ENCODE assay signal across 8 cellular contexts in genomic region chr1:1630965-1631792, GRCh38. TPM values are rescaled to one million over a fixed set of nuclear protein-coding genes. Genes with fewer than 3 reads are reported as not detected.
A peak's percentile ranks its signal among the peaks of the same experiment; 100 is the strongest.
DNase-seq lines count a peak whose midpoint lies in the region; ATAC-seq and TF ChIP-seq lines count a peak whose summit lies in the region.

No MANE protein-coding gene starts in this region.

- peak overlapping the region; percentile 21 for H3K27ac ChIP-seq in CD4-positive, alpha-beta memory T cell (ENCODE audit: low read depth, low read length)
- no peak overlapping the region for H3K27ac ChIP-seq in PC-3 (ENCODE audit: low read length)

- peaks cover 3 to 9% (median 5%) of the 10 kb centered on the region in 4 donors for H3K4me1 Mint-ChIP-seq in CD4-positive, alpha-beta memory T cell
- H3K4me1 Mint-ChIP-seq in natural killer cell: peaks cover 5 to 16% of the 10 kb centered on the region in 2 donors

- TF ChIP-seq CTCF in PC-3 (conservative IDR thresholded peaks at IDR 0.05; ENCODE audit: low read depth, low read length) (no peak), fibroblast of mammary gland (conservative IDR thresholded peaks at IDR 0.05; ENCODE audit: control insufficient read depth, insufficient read depth, low read depth, low read length) (no peak), natural killer cell (IDR thresholded peaks at IDR 0.05) (no peak), GM10248 (IDR thresholded peaks at IDR 0.05; ENCODE audit: control extremely low read depth, extremely low read depth, low read depth, missing control alignments) (no peak)

- POLR2A ChIA-PET in CD4-positive, alpha-beta memory T cell (lab: Charles Lee; ENCODE audit: partially characterized antibody): interaction anchor here (0.7 to 4.5 kb wide), 16 partner anchors 8 to 256 kb away, joined by 3 to 152 read pairs (median 4); partner anchors contain the start of genes AURKAIP1, CDK11A and MIB2
- POLR2A ChIA-PET in PC-3 (lab: Charles Lee; ENCODE audit: unreplicated experiment) (interaction anchor here (0.5 kb wide), 1 partner anchor 171 kb away, joined by 5 read pairs; no protein-coding TSS in a partner anchor), GM10248 (lab: Yijun Ruan, JAX) (no interaction called here)

- CTCF ChIA-PET in CD4-positive, alpha-beta memory T cell (lab: Charles Lee; ENCODE audit: partially characterized antibody): no interaction called here
- CTCF ChIA-PET in PC-3 (lab: Charles Lee): interaction anchor here (0.6 kb wide), 1 partner anchor 16 kb away, joined by 4 read pairs; the partner anchor contains the start of gene MIB2
- CTCF ChIA-PET in GM10248 (lab: Yijun Ruan, JAX): no interaction called here

- H3K9me3 ChIP-seq in CD4-positive, alpha-beta memory T cell (ENCODE audit: control insufficient read depth in 1 of 2, low read length in 2 of 2): no peaks in the 10 kb centered on the region
- no peaks in the 10 kb centered on the region for H3K9me3 ChIP-seq in PC-3 (ENCODE audit: low read length)

- H3K9me3 Mint-ChIP-seq in CD4-positive, alpha-beta memory T cell: peaks cover 0 to 2% (median 0%) of the 10 kb centered on the region in 8 donors
- no peaks in the 10 kb centered on the region for H3K9me3 Mint-ChIP-seq in natural killer cell

- H3K4me3 Mint-ChIP-seq in CD4-positive, alpha-beta memory T cell: peak overlapping the region in 6 of 8 donors; percentile 10 to 68 (median 40)
- peak overlapping the region; percentile 83 for H3K4me3 Mint-ChIP-seq in natural killer cell

- no peak for DNase-seq in CD4-positive, alpha-beta memory T cell
- DNase-seq in PC-3 (peak; percentile 23), fibroblast of mammary gland (ENCODE audit: low read depth) (peak; percentile 14), natural killer cell (peak; percentile 72), UCSD-AML1 (lab: John Stamatoyannopoulos, UW; ENCODE audit: unreplicated experiment) (no peak), GM10248 (ENCODE audit: extremely low spot score) (no peak), NCI-H446 treated with DMSO at 0.1 percent for 48 hours (lab: John Stamatoyannopoulos, UW) (no peak)

- peaks cover 19% of the 10 kb centered on the region for H3K4me1 ChIP-seq in CD4-positive, alpha-beta memory T cell (ENCODE audit: insufficient read depth, low read length)
- peaks cover 7% of the 10 kb centered on the region; the same call in 1 of the 2 replicates for H3K4me1 ChIP-seq in PC-3 (ENCODE audit: insufficient read depth, low read length)

- no peak overlapping the region for H3K9ac ChIP-seq in PC-3 (ENCODE audit: low read length)

- peak overlapping the region; percentile 73 for H3K4me2 ChIP-seq in PC-3 (ENCODE audit: low read length)

- peak overlapping the region in 3 of 7 donors; percentile 29 to 69 (median 61) for H3K27ac Mint-ChIP-seq in CD4-positive, alpha-beta memory T cell
- peak overlapping the region; percentile 93 to 96 for H3K27ac Mint-ChIP-seq in natural killer cell

- no peaks in the 10 kb centered on the region for H3F3A ChIP-seq in PC-3 (ENCODE audit: low read length, unreplicated experiment)

- ATAC-seq in PC-3: peak; percentile 44
- ATAC-seq in natural killer cell: peak; percentile 2 to 5 (median 5)
- no peak for ATAC-seq in GM18520 (IDR thresholded peaks at IDR 0.05; ENCODE audit: unreplicated experiment)

- no peaks in the 10 kb centered on the region for H3K36me3 ChIP-seq in CD4-positive, alpha-beta memory T cell (ENCODE audit: insufficient read depth, low read length)
- H3K36me3 ChIP-seq in PC-3 (ENCODE audit: low read depth, low read length): no peaks in the 10 kb centered on the region

- H2AFZ ChIP-seq in PC-3 (ENCODE audit: low read length): peak overlapping the region; percentile 54

- H3K79me2 ChIP-seq in PC-3 (ENCODE audit: low read length): no peaks in the 10 kb centered on the region

- peaks cover 0 to 2% of the 10 kb centered on the region in 2 donors for H3K36me3 Mint-ChIP-seq in CD4-positive, alpha-beta memory T cell
- no peaks in the 10 kb centered on the region for H3K36me3 Mint-ChIP-seq in natural killer cell

- no peaks in the 10 kb centered on the region for H3K9me2 ChIP-seq in PC-3 (replicated peaks; ENCODE audit: low read length)

- peak overlapping the region in 1 of 2 donors; percentile 48 for H3K4me3 ChIP-seq in CD4-positive, alpha-beta memory T cell (ENCODE audit: low read length in 2 of 2)
- H3K4me3 ChIP-seq in PC-3 (ENCODE audit: low read length) (peak overlapping the region; percentile 64), fibroblast of mammary gland (ENCODE audit: control insufficient read depth, low read depth, low read length) (no peak overlapping the region)

- H3K27me3 ChIP-seq in CD4-positive, alpha-beta memory T cell (ENCODE audit: insufficient read depth, low read length): no peaks in the 10 kb centered on the region
- no peaks in the 10 kb centered on the region for H3K27me3 ChIP-seq in PC-3 (ENCODE audit: low read length)

- H4K20me1 ChIP-seq in PC-3 (ENCODE audit: low read length): no peaks in the 10 kb centered on the region

- peaks cover 2 to 4% of the 10 kb centered on the region in 2 donors for H3K27me3 Mint-ChIP-seq in CD4-positive, alpha-beta memory T cell
- no peaks in the 10 kb centered on the region for H3K27me3 Mint-ChIP-seq in natural killer cell (ENCODE audit: low read depth in 2 of 2)

- intact Hi-C loops in CD4-positive, alpha-beta memory T cell (cut with micrococcal nuclease): loop anchor here (2.0 kb wide), 2 partner anchors 16 to 56 kb away; partner anchors contain the start of genes MIB2 and SSU72
- intact Hi-C loops in PC-3 (cut with micrococcal nuclease) (no loop called here), natural killer cell (cut with micrococcal nuclease) (no loop called here)

- BruUV-seq in PC-3 (replicated peaks; lab: Mats Ljungman, UMichigan): no TSS peak

RNA-seq across cellular contexts. Expression of gene MMP23B, which starts 0.8 kb away (rescaled TPM):
- 1 to 10 TPM; 3.5 to 3.7 TPM for total RNA-seq in CD4-positive, alpha-beta memory T cell
- under 1 TPM in 1 of 2 donors, not detected in 1; 0.53 TPM for polyA plus RNA-seq in CD4-positive, alpha-beta memory T cell
- total RNA-seq in PC-3 (2014; rRNA removed) (25.9 and 28.4 TPM in 2 replicates), natural killer cell (100 to 1,000 TPM in 2 of 3 donors, 10 to 100 TPM in 1; 82.9 to 130 (median 126) TPM)

RNA-seq across cellular contexts. Expression of gene MIB2, which starts 15.9 kb away (rescaled TPM):
- 100 to 1,000 TPM; 112 to 114 TPM for total RNA-seq in CD4-positive, alpha-beta memory T cell
- 10 to 100 TPM; 12.7 to 34.6 TPM for polyA plus RNA-seq in CD4-positive, alpha-beta memory T cell
- total RNA-seq in PC-3 (2014; rRNA removed): 164 and 218 TPM in 2 replicates
- 10 to 100 TPM; 44.9 to 54.1 (median 46.0) TPM for total RNA-seq in natural killer cell

RNA-seq across cellular contexts. Expression of gene CDK11B, which starts 27.6 kb away (rescaled TPM):
- total RNA-seq in CD4-positive, alpha-beta memory T cell: 10 to 100 TPM; 44.2 to 44.7 TPM
- 10 to 100 TPM in 1 of 2 donors, 1 to 10 TPM in 1; 2.5 to 24.5 TPM for polyA plus RNA-seq in CD4-positive, alpha-beta memory T cell
- total RNA-seq in PC-3 (2014; rRNA removed): 38.6 and 50.4 TPM in 2 replicates
- 10 to 100 TPM; 49.6 to 65.9 (median 50.2) TPM for total RNA-seq in natural killer cell

RNA-seq across cellular contexts. Expression of gene FNDC10, which starts 31.2 kb away (rescaled TPM):
- total RNA-seq in CD4-positive, alpha-beta memory T cell: 1 to 10 TPM; 2.7 to 2.9 TPM
- 1 to 10 TPM in 1 of 2 donors, under 1 TPM in 1; 0.72 to 1.3 TPM for polyA plus RNA-seq in CD4-positive, alpha-beta memory T cell
- total RNA-seq in PC-3 (2014; rRNA removed): 7.9 and 8.8 TPM in 2 replicates
- 1 to 10 TPM; 2.8 to 3.2 (median 3.0) TPM for total RNA-seq in natural killer cell

RNA-seq across cellular contexts. Expression of gene SSU72, which starts 56.5 kb away (rescaled TPM):
- 100 to 1,000 TPM; 128 to 132 TPM for total RNA-seq in CD4-positive, alpha-beta memory T cell
- 100 to 1,000 TPM; 202 to 209 TPM for polyA plus RNA-seq in CD4-positive, alpha-beta memory T cell
- total RNA-seq in PC-3 (2014; rRNA removed) (283 and 310 TPM in 2 replicates), natural killer cell (100 to 1,000 TPM in 1 of 3 donors, 10 to 100 TPM in 2; 87.5 to 107 (median 93.9) TPM)

Comparison
In these comparisons a context has a peak if more than half of its experiments do, and no peak if none do; other contexts are left out.
1. DNase-seq: peak in PC-3 (single experiment), fibroblast of mammary gland (single experiment) and natural killer cell (single experiment); none in CD4-positive, alpha-beta memory T cell (0 of 5), UCSD-AML1 (single experiment), GM10248 (single experiment) and NCI-H446 treated with DMSO at 0.1 percent for 48 hours (single experiment).